In the genomic region with DNA sequence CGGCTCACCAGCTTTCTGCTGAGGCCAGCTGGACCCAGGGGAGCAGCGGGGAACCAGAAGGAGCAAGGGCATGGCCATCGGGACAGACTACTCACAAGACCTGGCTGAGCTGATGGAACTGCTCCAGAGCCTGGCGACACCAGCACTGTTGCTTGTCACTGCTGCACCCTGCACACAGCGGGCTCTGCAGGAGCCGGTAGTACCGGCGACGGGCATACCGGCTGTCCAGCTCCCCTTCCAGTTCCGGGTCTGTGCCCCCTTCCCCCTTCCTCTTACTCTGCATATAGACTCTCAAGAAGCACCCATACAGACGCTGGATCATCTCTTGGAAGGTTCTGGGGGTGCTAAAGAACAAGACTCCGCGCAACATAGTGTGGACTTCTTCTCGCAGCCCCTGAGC, we compare ENCODE assay signal across 9 cellular contexts. TPM values are rescaled to one million over a fixed set of nuclear protein-coding genes. Genes with fewer than 3 reads are reported as not detected.
DNase-seq lines count a peak whose midpoint lies in the region; ATAC-seq and TF ChIP-seq lines count a peak whose summit lies in the region.
"Had no signal": no experiment of that assay in that cellular context is flagged by ENCODE, and none has a peak within 500 bp of the region (broad histone marks: within the 10 kb centered on the region; RNA-seq: fewer than 3 reads in every experiment).

No MANE protein-coding gene starts in this region.

- H3K4me1 Mint-ChIP-seq in natural killer cell = peaks cover 20 to 44% of the 10 kb centered on the region in 2 donors

- intact Hi-C loops in natural killer cell (cut with micrococcal nuclease) = no loop called here

- H3K4me3 Mint-ChIP-seq in natural killer cell = peak overlapping the region; percentile 96

- DNase-seq in AG09309 (ENCODE audit: low read depth) = no peak
- no peak for DNase-seq in coronary artery (ENCODE audit: low spot score)
- no peak for DNase-seq in natural killer cell
- DNase-seq in anterior cingulate cortex (lab: John Stamatoyannopoulos, UW) = no peak
- no peak for DNase-seq in EL
- no peak for DNase-seq in T-helper 9 cell
- DNase-seq: KBM-7 had no signal

- TF ChIP-seq CTCF in AG09309 (IDR thresholded peaks at IDR 0.05; ENCODE audit: control insufficient read depth, insufficient read depth, low read depth, low read length, missing control alignments) = no peak
- no peak for TF ChIP-seq CTCF in coronary artery (IDR thresholded peaks at IDR 0.05)
- TF ChIP-seq CTCF in natural killer cell (IDR thresholded peaks at IDR 0.05) = no peak

- H3K27ac ChIP-seq in KOPT-K1 (ENCODE audit: low read depth, low read length, poor library complexity, severe bottlenecking) (peak overlapping the region; percentile 91), coronary artery (no peak overlapping the region)

- peaks cover 61% of the 10 kb centered on the region; the same call in 1 of the 2 replicates for H3K36me3 ChIP-seq in KOPT-K1 (ENCODE audit: insufficient read depth, low read length)

- H3K4me3 ChIP-seq in AG09309 (ENCODE audit: control insufficient read depth, low read depth, low read length) (peak overlapping the region; percentile 98), coronary artery (peak overlapping the region; percentile 93)

- H3K9me3 Mint-ChIP-seq in natural killer cell = no peaks in the 10 kb centered on the region

- no peaks in the 10 kb centered on the region for H3K9me3 ChIP-seq in KOPT-K1 (ENCODE audit: insufficient read depth, low read length, poor library complexity, severe bottlenecking)

- no peaks in the 10 kb centered on the region for H3K27me3 Mint-ChIP-seq in natural killer cell (ENCODE audit: low read depth in 2 of 2)

- H3K36me3 Mint-ChIP-seq in natural killer cell = no peaks in the 10 kb centered on the region

- ATAC-seq in natural killer cell (no peak), GM18867 (IDR thresholded peaks at IDR 0.05; ENCODE audit: unreplicated experiment) (no peak)

- H3K27ac Mint-ChIP-seq in natural killer cell = peak overlapping the region; percentile 91 to 97

RNA-seq across cellular contexts. Expression of gene ANAPC2, which starts 1.0 kb away (rescaled TPM):
- 100 to 1,000 TPM; 146 to 172 (median 171) TPM for total RNA-seq in natural killer cell

RNA-seq across cellular contexts. Expression of gene SSNA1, which starts 1.1 kb away (rescaled TPM):
- 10 to 100 TPM; 45.1 to 53.5 (median 52.2) TPM for total RNA-seq in natural killer cell

RNA-seq across cellular contexts. Expression of gene TPRN, which starts 13.2 kb away (rescaled TPM):
- total RNA-seq in natural killer cell = 10 to 100 TPM in 1 of 3 donors, 1 to 10 TPM in 2; 8.2 to 10.6 (median 8.4) TPM

RNA-seq across cellular contexts. Expression of gene TMEM210, which starts 15.5 kb away (rescaled TPM):
- not detected for total RNA-seq in natural killer cell

RNA-seq across cellular contexts. Expression of gene LRRC26, which starts 17.5 kb away (rescaled TPM):
- not detected for total RNA-seq in natural killer cell
